8 cellular contexts compared by ENCODE assay signal in genomic region chr6:64520050-64520449, GRCh38.
A peak's percentile ranks its signal among the peaks of the same experiment; 100 is the strongest.
DNase-seq lines count a peak whose midpoint lies in the region; ATAC-seq, FAIRE-seq and TF ChIP-seq lines count a peak whose summit lies in the region.

No MANE protein-coding gene starts in this region.

- no TSS peak for BruUV-seq in HepG2 (replicated peaks; lab: Mats Ljungman, UMichigan)

- FAIRE-seq in RCC 7860 (lab: Jason Lieb, UNC) (peak; percentile 97), HepG2 (lab: Jason Lieb, UNC) (no peak)

- CTCF ChIA-PET in HepG2 (lab: Yijun Ruan, JAX; ENCODE audit: low intra/inter-chr PET ratio, low total read pairs): no interaction called here

- no peaks in the 10 kb centered on the region for H3K36me3 Mint-ChIP-seq in endodermal cell (ENCODE audit: low read depth)

- ATAC-seq in HG02852 (IDR thresholded peaks at IDR 0.05; ENCODE audit: unreplicated experiment): peak; percentile 91
- ATAC-seq in HepG2: no peak

- no peak overlapping the region for H3K27ac ChIP-seq in endodermal cell (ENCODE audit: low read depth, low read length)
- no peak overlapping the region for H3K27ac ChIP-seq in HepG2 (ENCODE audit: extremely low read length, insufficient read depth, low read length)

- in situ Hi-C loops in HepG2 (cut with HindIII; ENCODE audit: extremely low pct_ligation_motif_present, low pct_unique_long_range_greater_than_20kb): no loop called here

- H3K4me1 Mint-ChIP-seq in endodermal cell: peaks cover 7% of the 10 kb centered on the region

- POLR2A ChIA-PET in HepG2 (lab: Yijun Ruan, JAX): no interaction called here

- no peaks in the 10 kb centered on the region for H3K9me3 ChIP-seq in endodermal cell (ENCODE audit: control insufficient read depth, low read length)
- H3K9me3 ChIP-seq in HepG2 (ENCODE audit: low read length): no peaks in the 10 kb centered on the region

- no peak overlapping the region for H3K27ac Mint-ChIP-seq in endodermal cell

- intact Hi-C loops in HepG2 (cut with micrococcal nuclease; ENCODE audit: unreplicated experiment): no loop called here

- no peaks in the 10 kb centered on the region for H3K9me3 Mint-ChIP-seq in endodermal cell

- H3K4me3 Mint-ChIP-seq in endodermal cell: no peak overlapping the region

- no peaks in the 10 kb centered on the region for H3K36me3 ChIP-seq in endodermal cell (ENCODE audit: control insufficient read depth, insufficient read depth, low read length)
- no peaks in the 10 kb centered on the region for H3K36me3 ChIP-seq in HepG2 (replicated peaks in 1 of 2; ENCODE audit: control insufficient read depth in 1 of 2, insufficient read depth in 2 of 2, low read length in 2 of 2)

- peak; percentile 7 for DNase-seq in EL
- peak; percentile 76 for DNase-seq in RCC 7860 (ENCODE audit: low spot score)
- DNase-seq in inferior parietal cortex (ENCODE audit: extremely low spot score): peak; percentile 36
- no peak for DNase-seq in activated gamma-delta T cell treated with Interleukin-2 at 50 U/mL for 16 hours
- no peak for DNase-seq in endodermal cell
- DNase-seq in HepG2 (ENCODE audit: low spot score): no peak
- no peak for DNase-seq in NK-92 (lab: John Stamatoyannopoulos, UW; ENCODE audit: unreplicated experiment)

- no peak for TF ChIP-seq POLR2A in HepG2 (IDR thresholded peaks at IDR 0.05; ENCODE audit: insufficient read depth in 1 of 2, low read depth in 2 of 2, low read length in 2 of 2)

- H3K27me3 Mint-ChIP-seq in endodermal cell (ENCODE audit: insufficient read depth): no peaks in the 10 kb centered on the region

- H3K9ac ChIP-seq in endodermal cell (ENCODE audit: extremely low read depth, low read length, poor library complexity, severe bottlenecking): no peak overlapping the region
- no peak overlapping the region for H3K9ac ChIP-seq in HepG2 (ENCODE audit: insufficient read depth, low read depth, low read length)

- no peak overlapping the region for H3K4me2 ChIP-seq in HepG2 (ENCODE audit: low read depth, low read length)

- no peak for TF ChIP-seq RAD21 in HepG2 (CRISPR knock-in tag; IDR thresholded peaks at IDR 0.05)

- H3K79me2 ChIP-seq in HepG2 (ENCODE audit: insufficient read depth, low read length): no peaks in the 10 kb centered on the region

- H2AFZ ChIP-seq in HepG2 (ENCODE audit: low read length): no peak overlapping the region

- TF ChIP-seq EP300 in HepG2 (IDR thresholded peaks at IDR 0.05; ENCODE audit: low read depth in 2 of 2, low read length in 2 of 2): no peak
- no peak for TF ChIP-seq EP300 in HepG2 (CRISPR knock-in tag; IDR thresholded peaks at IDR 0.05; ENCODE audit: borderline replicate concordance)

- TF ChIP-seq CTCF in endodermal cell (conservative IDR thresholded peaks at IDR 0.05): no peak
- TF ChIP-seq CTCF in HepG2 (CRISPR knock-in tag; IDR thresholded peaks at IDR 0.05): no peak

- no peaks in the 10 kb centered on the region for H3K4me1 ChIP-seq in endodermal cell (ENCODE audit: control insufficient read depth, insufficient read depth, low read length)
- H3K4me1 ChIP-seq in HepG2 (ENCODE audit: insufficient read depth, low read length): no peaks in the 10 kb centered on the region

- H4K20me1 ChIP-seq in HepG2 (ENCODE audit: insufficient read depth, low read length): no peaks in the 10 kb centered on the region

- no peaks in the 10 kb centered on the region for H3K27me3 ChIP-seq in endodermal cell (ENCODE audit: control insufficient read depth, insufficient read depth, low read length, poor library complexity, severe bottlenecking)
- H3K27me3 ChIP-seq in HepG2 (ENCODE audit: control insufficient read depth in 1 of 2, insufficient read depth in 2 of 2, low read length in 2 of 2): no peaks in the 10 kb centered on the region

- no peak overlapping the region for H3K4me3 ChIP-seq in endodermal cell (ENCODE audit: low read length)
- H3K4me3 ChIP-seq in HepG2 (replicated peaks in 1 of 3; ENCODE audit: insufficient read depth in 1 of 3, low read depth in 2 of 3, low read length in 3 of 3): no peak overlapping the region

TF ChIP-seq in HepG2, 621 proteins besides CTCF, POLR2A, EP300 and RAD21:
- TF ChIP-seq ZNF703 (CRISPR knock-in tag; IDR thresholded peaks at IDR 0.05; ENCODE audit: borderline replicate concordance) (no peak), SCMH1 (CRISPR knock-in tag; IDR thresholded peaks at IDR 0.05; ENCODE audit: borderline replicate concordance) (no peak), ZHX1 (CRISPR knock-in tag; IDR thresholded peaks at IDR 0.05; ENCODE audit: low read depth) (no peak), ZBTB37 (CRISPR knock-in tag; IDR thresholded peaks at IDR 0.05) (no peak), MED13 (CRISPR knock-in tag; IDR thresholded peaks at IDR 0.05) (no peak), RXRB (CRISPR knock-in tag; IDR thresholded peaks at IDR 0.05; ENCODE audit: borderline replicate concordance) (no peak), NR3C1 (CRISPR knock-in tag; IDR thresholded peaks at IDR 0.05) (no peak), CBX1 (IDR thresholded peaks at IDR 0.05; ENCODE audit: low read depth) (no peak)
- TF ChIP-seq, protein P1, sequence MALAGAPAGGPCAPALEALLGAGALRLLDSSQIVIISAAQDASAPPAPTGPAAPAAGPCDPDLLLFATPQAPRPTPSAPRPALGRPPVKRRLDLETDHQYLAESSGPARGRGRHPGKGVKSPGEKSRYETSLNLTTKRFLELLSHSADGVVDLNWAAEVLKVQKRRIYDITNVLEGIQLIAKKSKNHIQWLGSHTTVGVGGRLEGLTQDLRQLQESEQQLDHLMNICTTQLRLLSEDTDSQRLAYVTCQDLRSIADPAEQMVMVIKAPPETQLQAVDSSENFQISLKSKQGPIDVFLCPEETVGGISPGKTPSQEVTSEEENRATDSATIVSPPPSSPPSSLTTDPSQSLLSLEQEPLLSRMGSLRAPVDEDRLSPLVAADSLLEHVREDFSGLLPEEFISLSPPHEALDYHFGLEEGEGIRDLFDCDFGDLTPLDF (CRISPR knock-in tag; IDR thresholded peaks at IDR 0.05): no peak
- TF ChIP-seq, protein P2, sequence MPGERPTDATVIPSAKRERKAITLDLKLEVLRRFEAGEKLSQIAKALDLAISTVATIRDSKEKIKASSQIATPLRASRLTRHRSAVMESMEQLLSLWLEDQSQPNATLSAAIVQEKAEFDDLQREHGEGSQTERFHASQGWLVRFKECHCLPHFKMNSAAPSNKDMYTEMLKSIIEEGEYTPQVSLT (CRISPR knock-in tag; IDR thresholded peaks at IDR 0.05; ENCODE audit: borderline replicate concordance, low read depth): no peak
- TF ChIP-seq, protein P3, sequence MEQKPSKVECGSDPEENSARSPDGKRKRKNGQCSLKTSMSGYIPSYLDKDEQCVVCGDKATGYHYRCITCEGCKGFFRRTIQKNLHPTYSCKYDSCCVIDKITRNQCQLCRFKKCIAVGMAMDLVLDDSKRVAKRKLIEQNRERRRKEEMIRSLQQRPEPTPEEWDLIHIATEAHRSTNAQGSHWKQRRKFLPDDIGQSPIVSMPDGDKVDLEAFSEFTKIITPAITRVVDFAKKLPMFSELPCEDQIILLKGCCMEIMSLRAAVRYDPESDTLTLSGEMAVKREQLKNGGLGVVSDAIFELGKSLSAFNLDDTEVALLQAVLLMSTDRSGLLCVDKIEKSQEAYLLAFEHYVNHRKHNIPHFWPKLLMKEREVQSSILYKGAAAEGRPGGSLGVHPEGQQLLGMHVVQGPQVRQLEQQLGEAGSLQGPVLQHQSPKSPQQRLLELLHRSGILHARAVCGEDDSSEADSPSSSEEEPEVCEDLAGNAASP (CRISPR knock-in tag; IDR thresholded peaks at IDR 0.05; ENCODE audit: borderline replicate concordance): no peak
TF ChIP-seq in HepG2: peak in this region for 0.

Comparison
In these comparisons a context has a peak if more than half of its experiments do, and no peak if none do; other contexts are left out.
1. DNase-seq: peak in EL (single experiment), RCC 7860 (single experiment) and inferior parietal cortex (single experiment); none in activated gamma-delta T cell treated with Interleukin-2 at 50 U/mL for 16 hours (single experiment), endodermal cell (single experiment), HepG2 (single experiment) and NK-92 (single experiment).